In genomic region chr20:38881806-38882440, GRCh38 we compare ENCODE assay signal across 19 cellular contexts. TPM values are rescaled to one million over a fixed set of nuclear protein-coding genes. Genes with fewer than 3 reads are reported as not detected.
DNase-seq lines count a peak whose midpoint lies in the region; ATAC-seq, FAIRE-seq and TF ChIP-seq lines count a peak whose summit lies in the region.
"Had no signal": no experiment of that assay in that cellular context is flagged by ENCODE, and none has a peak within 500 bp of the region (broad histone marks: within the 10 kb centered on the region; RNA-seq: fewer than 3 reads in every experiment).

No MANE protein-coding gene starts in this region.

- H2BK120ac ChIP-seq in H1 (replicated peaks; ENCODE audit: low read depth, low read length) = no peak overlapping the region

- no peak for FAIRE-seq in H1 (lab: Jason Lieb, UNC)
- FAIRE-seq: D721Med had no signal

- H3K9me3 ChIP-seq in H1 (ENCODE audit: insufficient read depth in 2 of 2, low read depth in 1 of 2, low read length in 1 of 2) = no peaks in the 10 kb centered on the region
- H3K9me3 ChIP-seq in upper lobe of right lung = no peaks in the 10 kb centered on the region
- H3K9me3 ChIP-seq: vagina had no signal

- H3K27me3 Mint-ChIP-seq in activated naive CD4-positive, alpha-beta T cell treated with anti-CD3 and anti-CD28 coated beads, Interleukin-2, amount 50 U/mL, for 24 hours = no peaks in the 10 kb centered on the region
- H3K27me3 Mint-ChIP-seq in activated naive CD4-positive, alpha-beta T cell treated with anti-CD3 and anti-CD28 coated beads for 36 hours (ENCODE audit: low read depth) = no peaks in the 10 kb centered on the region
- no peaks in the 10 kb centered on the region for H3K27me3 Mint-ChIP-seq in activated CD4-positive, alpha-beta memory T cell treated with anti-CD3 and anti-CD28 coated beads for 36 hours

- no peak overlapping the region for H3K9ac ChIP-seq in H1 (replicated peaks in 1 of 4; ENCODE audit: extremely low read depth in 1 of 4, low read depth in 3 of 4, low read length in 3 of 4)

- peaks cover 5% of the 10 kb centered on the region for H3K36me3 Mint-ChIP-seq in activated naive CD4-positive, alpha-beta T cell treated with anti-CD3 and anti-CD28 coated beads, Interleukin-2, amount 50 U/mL, for 24 hours
- H3K36me3 Mint-ChIP-seq in activated naive CD4-positive, alpha-beta T cell treated with anti-CD3 and anti-CD28 coated beads for 36 hours (ENCODE audit: low read depth) = no peaks in the 10 kb centered on the region
- peaks cover 17% of the 10 kb centered on the region for H3K36me3 Mint-ChIP-seq in activated CD4-positive, alpha-beta memory T cell treated with anti-CD3 and anti-CD28 coated beads for 36 hours

- no peak overlapping the region for H3K14ac ChIP-seq in H1 (ENCODE audit: insufficient read length)

- H4K8ac ChIP-seq in H1 (ENCODE audit: extremely low read depth, insufficient read depth, low read length) = no peak overlapping the region

- no peak overlapping the region for H3K18ac ChIP-seq in H1 (ENCODE audit: extremely low read depth, low read length)

- no peak for ATAC-seq in upper lobe of right lung
- ATAC-seq: Right ventricle myocardium inferior had no signal

- WGBS in H1 (ENCODE audit: extremely low coverage in 1 of 2, insufficient coverage in 1 of 2, insufficient read length in 1 of 2, insufficient replicate concordance in 2 of 2, low coverage in 1 of 2, low lambda C conversion rate in 2 of 2, missing lambda C conversion rate in 1 of 2), 2 experiments = 97% methylated on average over 4 of the region's 4 CpGs; no CpG with 5 or more reads in 1 of the 2 experiments

- no peak for DNase-seq in activated naive CD4-positive, alpha-beta T cell treated with anti-CD3 and anti-CD28 coated beads for 36 hours
- no peak for DNase-seq in activated CD4-positive, alpha-beta memory T cell treated with anti-CD3 and anti-CD28 coated beads for 36 hours
- DNase-seq in H1 (ENCODE audit: low read depth in 1 of 2, low spot score in 2 of 2) (no peak), upper lobe of right lung (peak; percentile 5), NCI-H345 (lab: John Stamatoyannopoulos, UW) (no peak), T-helper 9 cell (no peak), occipital lobe (lab: John Stamatoyannopoulos, UW) (no peak)
- DNase-seq: activated CD8-positive, alpha-beta memory T cell treated with anti-CD3 and anti-CD28 coated beads for 24 hours; brain microvascular endothelial cell; GF-D8; H9; NCI-H1417; stimulated activated CD4-positive, alpha-beta T cell treated with anti-CD3 and anti-CD28 coated beads, Interleukin-12 subunit alpha, Interleukin-12 subunit beta, amount 100 ng/mL, for 4 hours; stimulated activated naive CD4-positive, alpha-beta T cell treated with Interleukin-2 at 50 U/mL for 16 hours had no signal

- peaks cover 41% of the 10 kb centered on the region for H3K4me1 Mint-ChIP-seq in activated naive CD4-positive, alpha-beta T cell treated with anti-CD3 and anti-CD28 coated beads, Interleukin-2, amount 50 U/mL, for 24 hours
- H3K4me1 Mint-ChIP-seq in activated naive CD4-positive, alpha-beta T cell treated with anti-CD3 and anti-CD28 coated beads for 36 hours (ENCODE audit: low read depth) = peaks cover 25% of the 10 kb centered on the region
- H3K4me1 Mint-ChIP-seq in activated CD4-positive, alpha-beta memory T cell treated with anti-CD3 and anti-CD28 coated beads for 36 hours (ENCODE audit: low read depth) = peaks cover 62% of the 10 kb centered on the region

- H3K4me1 ChIP-seq in H1 (replicated peaks in 1 of 4; ENCODE audit: control insufficient read depth in 3 of 4, insufficient read depth in 4 of 4, low read length in 3 of 4) (peaks cover 0 to 7% (median 2%) of the 10 kb centered on the region in 4 experiments; a peak in 5 of 7 replicates), upper lobe of right lung (peaks cover 16% of the 10 kb centered on the region)
- H3K4me1 ChIP-seq: vagina had no signal

- TF ChIP-seq CTCF in H1 (IDR thresholded peaks at IDR 0.05; ENCODE audit: control extremely low read depth in 1 of 3, insufficient read depth in 1 of 3, low read depth in 1 of 3, low read length in 3 of 3) (no peak), upper lobe of right lung (IDR thresholded peaks at IDR 0.05) (no peak)

- H3K79me1 ChIP-seq in H1 (ENCODE audit: low read depth, low read length) = no peaks in the 10 kb centered on the region

- H3K56ac ChIP-seq in H1 (replicated peaks; ENCODE audit: insufficient read length, low read depth, low read length) = no peak overlapping the region

- peak overlapping the region; percentile 48; the same call in 1 of the 2 replicates for H2BK15ac ChIP-seq in H1 (ENCODE audit: low read length)

- H4K5ac ChIP-seq in H1 (ENCODE audit: insufficient read length, low read depth, low read length) = no peak overlapping the region

- H3K36me3 ChIP-seq in H1 (ENCODE audit: control insufficient read depth in 2 of 4, insufficient read depth in 4 of 4, low read length in 3 of 4) (no peaks in the 10 kb centered on the region), upper lobe of right lung (no peaks in the 10 kb centered on the region)
- H3K36me3 ChIP-seq: brain microvascular endothelial cell, vagina had no signal

- H4K20me1 ChIP-seq in H1 (replicated peaks in 1 of 2; ENCODE audit: control insufficient read depth in 1 of 2, insufficient read depth in 2 of 2, low read length in 2 of 2) = peaks cover 0 to 2% of the 10 kb centered on the region in 2 experiments

- TF ChIP-seq RAD21 in H1 (IDR thresholded peaks at IDR 0.05 in 1 of 2, conservative IDR thresholded peaks at IDR 0.05 in 1 of 2; ENCODE audit: low read depth in 2 of 2, low read length in 2 of 2) = no peak

- no peaks in the 10 kb centered on the region for H3K9me3 Mint-ChIP-seq in activated naive CD4-positive, alpha-beta T cell treated with anti-CD3 and anti-CD28 coated beads, Interleukin-2, amount 50 U/mL, for 24 hours
- H3K9me3 Mint-ChIP-seq in activated naive CD4-positive, alpha-beta T cell treated with anti-CD3 and anti-CD28 coated beads for 36 hours = no peaks in the 10 kb centered on the region
- no peaks in the 10 kb centered on the region for H3K9me3 Mint-ChIP-seq in activated CD4-positive, alpha-beta memory T cell treated with anti-CD3 and anti-CD28 coated beads for 36 hours
- H3K9me3 Mint-ChIP-seq: H9 had no signal

- H3K4me3 ChIP-seq in H1 (ENCODE audit: extremely low read depth in 1 of 4, insufficient read depth in 2 of 4, low read depth in 3 of 4, low read length in 4 of 4) = no peak overlapping the region
- no peak overlapping the region for H3K4me3 ChIP-seq in upper lobe of right lung
- H3K4me3 ChIP-seq: lung, vagina had no signal

- CTCF ChIA-PET in activated naive CD4-positive, alpha-beta T cell treated with anti-CD3 and anti-CD28 coated beads for 36 hours (lab: Charles Lee) = interaction anchor here (0.6 to 2.8 kb wide), 4 partner anchors 8 to 1173 kb away, joined by 3 to 22 read pairs (median 4); no protein-coding TSS in a partner anchor
- CTCF ChIA-PET in activated CD4-positive, alpha-beta memory T cell treated with anti-CD3 and anti-CD28 coated beads for 36 hours (lab: Charles Lee) = interaction anchor here (0.8 to 1.7 kb wide), 3 partner anchors 9 to 11 kb away, joined by 3 to 7 read pairs (median 4); no protein-coding TSS in a partner anchor
- CTCF ChIA-PET in H1 (lab: Charles Lee; ENCODE audit: partially characterized antibody) = interaction anchor here (0.7 to 7.1 kb wide), 9 partner anchors 9 to 265 kb away, joined by 3 to 79 read pairs (median 5); partner anchors contain the start of gene PPP1R16B

- no peak for TF ChIP-seq POLR2A in H1 (IDR thresholded peaks at IDR 0.05; ENCODE audit: control extremely low read depth in 1 of 2, low read depth in 2 of 2, low read length in 2 of 2)

- H3K27me3 ChIP-seq in H1 (replicated peaks in 1 of 4; ENCODE audit: control insufficient read depth in 3 of 4, extremely low read depth in 1 of 4, insufficient read depth in 3 of 4, low read length in 3 of 4) = no peaks in the 10 kb centered on the region
- no peaks in the 10 kb centered on the region for H3K27me3 ChIP-seq in upper lobe of right lung
- H3K27me3 ChIP-seq: brain microvascular endothelial cell, vagina had no signal

- no peak overlapping the region for H3K4me3 Mint-ChIP-seq in activated naive CD4-positive, alpha-beta T cell treated with anti-CD3 and anti-CD28 coated beads, Interleukin-2, amount 50 U/mL, for 24 hours
- H3K4me3 Mint-ChIP-seq in activated naive CD4-positive, alpha-beta T cell treated with anti-CD3 and anti-CD28 coated beads for 36 hours = no peak overlapping the region
- no peak overlapping the region for H3K4me3 Mint-ChIP-seq in activated CD4-positive, alpha-beta memory T cell treated with anti-CD3 and anti-CD28 coated beads for 36 hours
- H3K4me3 Mint-ChIP-seq: H9 had no signal

- peak overlapping the region; percentile 87 for H3K27ac Mint-ChIP-seq in activated naive CD4-positive, alpha-beta T cell treated with anti-CD3 and anti-CD28 coated beads, Interleukin-2, amount 50 U/mL, for 24 hours
- H3K27ac Mint-ChIP-seq in activated naive CD4-positive, alpha-beta T cell treated with anti-CD3 and anti-CD28 coated beads for 36 hours = no peak overlapping the region
- peak overlapping the region; percentile 74 for H3K27ac Mint-ChIP-seq in activated CD4-positive, alpha-beta memory T cell treated with anti-CD3 and anti-CD28 coated beads for 36 hours

- no peak overlapping the region for H3K27ac ChIP-seq in H1 (ENCODE audit: low read depth, low read length)
- H3K27ac ChIP-seq in upper lobe of right lung = no peak overlapping the region
- H3K27ac ChIP-seq: brain microvascular endothelial cell, vagina had no signal

- H2AK5ac ChIP-seq in H1 (ENCODE audit: low read depth, low read length) = no peak overlapping the region

- H2BK20ac ChIP-seq in H1 (ENCODE audit: low read length) = no peak overlapping the region

- no peak for TF ChIP-seq EP300 in H1 (IDR thresholded peaks at IDR 0.05; ENCODE audit: borderline replicate concordance in 1 of 2, low read depth in 2 of 2, low read length in 2 of 2)

- no peak overlapping the region; the same call in 1 of the 2 replicates for H2BK12ac ChIP-seq in H1 (ENCODE audit: low read depth, low read length)

- H3K79me2 ChIP-seq in H1 (ENCODE audit: control insufficient read depth in 1 of 2, insufficient read depth in 2 of 2, low read length in 2 of 2) = no peaks in the 10 kb centered on the region

- POLR2A ChIA-PET in activated CD4-positive, alpha-beta memory T cell treated with anti-CD3 and anti-CD28 coated beads for 36 hours (lab: Charles Lee) = interaction anchor here (1.1 kb wide), 1 partner anchor 9 kb away, joined by 3 read pairs; no protein-coding TSS in a partner anchor
- POLR2A ChIA-PET in H1 (lab: Charles Lee; ENCODE audit: partially characterized antibody) = interaction anchor here (1.9 kb wide), 1 partner anchor 11 kb away, joined by 5 read pairs; no protein-coding TSS in a partner anchor

- no peak overlapping the region for H4K91ac ChIP-seq in H1 (replicated peaks; ENCODE audit: insufficient read length, low read length)

- H3K23me2 ChIP-seq in H1 (ENCODE audit: low read depth, low read length) = peaks cover 1% of the 10 kb centered on the region; the same call in 1 of the 2 replicates

- intact Hi-C loops in activated naive CD4-positive, alpha-beta T cell treated with anti-CD3 and anti-CD28 coated beads for 36 hours (cut with micrococcal nuclease) = no loop called here
- intact Hi-C loops in activated CD4-positive, alpha-beta memory T cell treated with anti-CD3 and anti-CD28 coated beads for 36 hours (cut with micrococcal nuclease) = no loop called here
- intact Hi-C loops in upper lobe of right lung (cut with DNase I) = no loop called here

- H3K4me2 ChIP-seq in H1 (ENCODE audit: insufficient read depth in 1 of 2, low read depth in 2 of 2, low read length in 2 of 2) = no peak overlapping the region

- H2AFZ ChIP-seq in H1 (ENCODE audit: low read length) = no peak overlapping the region

- no peak overlapping the region for H3K23ac ChIP-seq in H1 (ENCODE audit: insufficient read length)

- no peak overlapping the region for H2BK5ac ChIP-seq in H1 (ENCODE audit: low read depth, low read length)

- no peak overlapping the region for H3K4ac ChIP-seq in H1 (replicated peaks; ENCODE audit: insufficient read length, low read depth, low read length)

RNA-seq across cellular contexts. Expression of gene FAM83D, which starts 44.3 kb away (rescaled TPM):
- 10 to 100 TPM; 13.6 TPM for total RNA-seq in activated naive CD4-positive, alpha-beta T cell treated with anti-CD3 and anti-CD28 coated beads for 36 hours
- total RNA-seq in activated CD4-positive, alpha-beta memory T cell treated with anti-CD3 and anti-CD28 coated beads for 36 hours = 10 to 100 TPM; 11.1 to 11.2 TPM
- 61.4 and 62.6 TPM in 2 replicates for total RNA-seq in H1 (2021; fragmentation: NEBNext Ultra II Directional; extraction: Animal tissue kit (Norgen Biotek cat#: 25700))
- polyA plus RNA-seq in H1 (2011; rRNA removed) = 47.2 and 60.9 TPM in 2 replicates
- polyA plus RNA-seq in H1 (2011; cell fraction: cytosol; rRNA removed) = 63.9 TPM
- polyA plus RNA-seq in H1 (2011; cell fraction: nucleus; rRNA removed) = 42.1 TPM
- polyA plus RNA-seq in H1 (2012, experiment 1 of 2) = 39.8 to 46.0 TPM (median 43.3 TPM) in 4 replicates
- polyA plus RNA-seq in H1 (2012, experiment 2 of 2) = 24.2 TPM
- 37.7 TPM for polyA plus RNA-seq in H1 (2013, experiment 1 of 2)
- polyA plus RNA-seq in H1 (2013, experiment 2 of 2) = 37.8 TPM
- 59.5 and 70.5 TPM in 2 replicates for polyA minus RNA-seq in H1 (2011; rRNA and poly(A)+ RNA removed)
- polyA minus RNA-seq in H1 (2011; cell fraction: cytosol; rRNA and poly(A)+ RNA removed) = 40.0 TPM
- polyA minus RNA-seq in H1 (2011; cell fraction: nucleus; rRNA and poly(A)+ RNA removed) = 48.7 TPM
- total RNA-seq in upper lobe of right lung (2.0 TPM), occipital lobe (1.7 TPM)
